In the genomic region with DNA sequence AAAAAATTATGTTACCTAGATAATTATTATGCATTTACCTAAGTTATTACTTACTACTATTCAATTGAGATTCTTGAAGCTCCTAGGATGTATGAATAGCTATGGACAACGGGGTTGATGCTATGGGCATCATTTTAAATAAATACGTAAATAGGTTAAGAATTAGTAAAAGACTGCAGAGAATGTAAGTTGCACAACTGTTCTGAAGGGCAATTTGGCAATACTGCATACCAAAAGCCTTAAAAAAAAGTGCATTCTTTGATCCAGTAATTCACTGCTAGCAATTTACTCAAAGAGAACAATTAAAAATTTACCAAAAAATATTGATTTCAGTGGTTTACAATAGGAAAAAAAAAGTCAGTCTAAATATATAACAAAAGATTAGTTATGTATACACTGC, we compare ENCODE assay signal across 9 cellular contexts. TPM values are rescaled to one million over a fixed set of nuclear protein-coding genes. Genes with fewer than 3 reads are reported as not detected.
DNase-seq lines count a peak whose midpoint lies in the region; ATAC-seq and TF ChIP-seq lines count a peak whose summit lies in the region.
"Had no signal": no experiment of that assay in that cellular context is flagged by ENCODE, and none has a peak within 500 bp of the region (broad histone marks: within the 10 kb centered on the region; RNA-seq: fewer than 3 reads in every experiment).

No MANE protein-coding gene starts in this region.

- WGBS in psoas muscle, 3 donors = 53 to 59% (median 55%) methylated on average over 2 of the region's 2 CpGs

- H3K27me3 ChIP-seq in psoas muscle (ENCODE audit: insufficient read depth in 3 of 3, low read length in 2 of 3) = no peaks in the 10 kb centered on the region

- DNase-seq in ELR (ENCODE audit: low read depth) (peak; percentile 48), NCI-H226 (peak; percentile 61), dedifferentiated amniotic fluid mesenchymal stem cell (ENCODE audit: extremely low spot score) (peak; percentile 70), psoas muscle (no peak), caudate nucleus (lab: John Stamatoyannopoulos, UW) (no peak), DMS153 treated with DMSO at 0.1 percent for 48 hours (lab: John Stamatoyannopoulos, UW; ENCODE audit: unreplicated experiment) (no peak)
- DNase-seq in stimulated activated naive CD4-positive, alpha-beta T cell treated with Interleukin-2 at 50 U/mL for 16 hours (lab: John Stamatoyannopoulos, UW) = no peak
- DNase-seq: glutamatergic neuron had no signal

- no peak for TF ChIP-seq CTCF in psoas muscle (IDR thresholded peaks at IDR 0.05)

- ATAC-seq in psoas muscle = no peak

- no peak overlapping the region for H3K27ac ChIP-seq in psoas muscle
- H3K27ac ChIP-seq in caudate nucleus (ENCODE audit: low read depth, low read length) = no peak overlapping the region

- no peaks in the 10 kb centered on the region for H3K9me3 ChIP-seq in psoas muscle

- H3K4me1 ChIP-seq in psoas muscle = peaks cover 35% of the 10 kb centered on the region

- intact Hi-C loops in psoas muscle (cut with DNase I) = loop anchor here in 1 of 2 donors (10.0 kb wide), 1 partner anchor 1037 kb away; no protein-coding TSS in a partner anchor

- H3K36me3 ChIP-seq in psoas muscle (ENCODE audit: insufficient read depth in 1 of 2, low read depth in 1 of 2) = peaks cover 6 to 53% of the 10 kb centered on the region in 2 donors

- H3K4me3 ChIP-seq in psoas muscle = peak overlapping the region; percentile 90

RNA-seq across cellular contexts. Expression of a gene that starts 3.5 kb away (rescaled TPM):
- 10 to 100 TPM; 11.6 to 17.1 (median 12.7) TPM for total RNA-seq in psoas muscle
- polyA plus RNA-seq in psoas muscle = 10 to 100 TPM; 13.9 to 31.8 (median 16.4) TPM

RNA-seq across cellular contexts. Expression of a gene that starts 21.0 kb away (rescaled TPM):
- total RNA-seq in psoas muscle = not detected
- polyA plus RNA-seq in psoas muscle = not detected
- total RNA-seq: skeletal muscle tissue had no signal

RNA-seq across cellular contexts. Expression of a gene that starts 41.8 kb away (rescaled TPM):
- total RNA-seq in psoas muscle = 1 to 10 TPM; 2.3 to 4.3 (median 3.0) TPM
- polyA plus RNA-seq in psoas muscle = under 1 TPM; 0.51 to 0.83 (median 0.80) TPM

Comparison
In these comparisons a context has a peak if more than half of its experiments do, and no peak if none do; other contexts are left out.
1. DNase-seq: peak in ELR (single experiment), NCI-H226 (single experiment) and dedifferentiated amniotic fluid mesenchymal stem cell (single experiment); none in psoas muscle (0 of 2), caudate nucleus (0 of 61), stimulated activated naive CD4-positive, alpha-beta T cell treated with Interleukin-2 at 50 U/mL for 16 hours (single experiment) and DMS153 treated with DMSO at 0.1 percent for 48 hours (single experiment).